ENCODE assay signal across 20 cellular contexts in genomic region chr5:147400076-147400809, GRCh38.
"Had no signal": no experiment of that assay in that cellular context is flagged by ENCODE, and none has a peak within 500 bp of the region (broad histone marks: within the 10 kb centered on the region; RNA-seq: fewer than 3 reads in every experiment).

No MANE protein-coding gene starts in this region.

- H3K36me3 ChIP-seq: breast epithelium had no signal

- H3K27me3 Mint-ChIP-seq: stimulated activated memory B cell treated with anti-CD40 and anti-IgM and Interleukin-4, amounts not matched to agents 10 μg/mL and 1 μg/mL and 100 μg/mL, for 72 hours; T-cell had no signal

- H3K27me3 ChIP-seq: breast epithelium, dorsolateral prefrontal cortex, esophagus squamous epithelium, foreskin keratinocyte, upper lobe of left lung had no signal

- ATAC-seq: activated CD8-positive, alpha-beta T cell treated with anti-CD3 and anti-CD28 coated beads, Interleukin-2, amount 10 ng/mL, durations not matched to agents 7 days and 5 days; foreskin keratinocyte; stimulated activated memory B cell treated with anti-CD40 and anti-IgM and Interleukin-4, amounts not matched to agents 10 μg/mL and 1 μg/mL and 100 μg/mL, for 72 hours; T-cell; WTC11 had no signal

- H3K27ac ChIP-seq: dorsolateral prefrontal cortex, foreskin keratinocyte, left ventricle myocardium inferior, SK-N-MC, upper lobe of left lung had no signal

- H3K4me1 ChIP-seq: breast epithelium had no signal

- H3K9me3 ChIP-seq: breast epithelium, esophagus squamous epithelium, left ventricle myocardium inferior, upper lobe of left lung had no signal

- H3K36me3 Mint-ChIP-seq: memory B cell; stimulated activated memory B cell treated with anti-CD40 and anti-IgM and Interleukin-4, amounts not matched to agents 10 μg/mL and 1 μg/mL and 100 μg/mL, for 72 hours; T-cell had no signal

- FAIRE-seq: endometrium had no signal

- H3K4me3 ChIP-seq: breast epithelium, dorsolateral prefrontal cortex, esophagus squamous epithelium, left ventricle myocardium inferior, SK-N-MC, upper lobe of left lung had no signal

- H3K9me3 Mint-ChIP-seq: activated T-helper 1 cell treated with anti-CD3 and anti-CD28 coated beads, Interleukin-12 subunit alpha, Interleukin-12 subunit beta, Interleukin-2, Interleukin-4 antibody, amounts not matched to agents 30 ng/mL and 10 ng/mL and 1 ng/mL, durations not matched to agents 14 hours and 24 hours and 36 hours; nephron; T-cell; WTC11 had no signal

- DNase-seq: activated CD4-positive, alpha-beta T cell treated with anti-CD3 and anti-CD28 coated beads for 48 hours; activated CD8-positive, alpha-beta memory T cell treated with anti-CD3 and anti-CD28 coated beads, Interleukin-2, amount 50 U/mL, for 48 hours; activated CD8-positive, alpha-beta T cell treated with anti-CD3 and anti-CD28 coated beads, Interleukin-2, amount 10 ng/mL, durations not matched to agents 7 days and 5 days; activated naive CD4-positive, alpha-beta T cell treated with Interleukin-2 at 50 U/mL for 16 hours; dorsolateral prefrontal cortex; esophagus squamous epithelium; foreskin keratinocyte; head of caudate nucleus; islet precursor cell; left ventricle myocardium inferior; T-cell; upper lobe of left lung had no signal

- H3K4me3 Mint-ChIP-seq: activated CD8-positive, alpha-beta T cell treated with anti-CD3 and anti-CD28 coated beads, Interleukin-2, amount 10 ng/mL, durations not matched to agents 7 days and 5 days; activated T-helper 1 cell treated with anti-CD3 and anti-CD28 coated beads, Interleukin-12 subunit alpha, Interleukin-12 subunit beta, Interleukin-2, Interleukin-4 antibody, amounts not matched to agents 30 ng/mL and 10 ng/mL and 1 ng/mL, durations not matched to agents 14 hours and 24 hours and 36 hours; memory B cell; nephron; stimulated activated memory B cell treated with anti-CD40 and anti-IgM and Interleukin-4, amounts not matched to agents 10 μg/mL and 1 μg/mL and 100 μg/mL, for 72 hours; T-cell; WTC11 had no signal

- H3K4me1 Mint-ChIP-seq: memory B cell; stimulated activated memory B cell treated with anti-CD40 and anti-IgM and Interleukin-4, amounts not matched to agents 10 μg/mL and 1 μg/mL and 100 μg/mL, for 72 hours; T-cell; WTC11 had no signal

- H3K27ac Mint-ChIP-seq: activated CD8-positive, alpha-beta T cell treated with anti-CD3 and anti-CD28 coated beads, Interleukin-2, amount 10 ng/mL, durations not matched to agents 7 days and 5 days; activated T-helper 1 cell treated with anti-CD3 and anti-CD28 coated beads, Interleukin-12 subunit alpha, Interleukin-12 subunit beta, Interleukin-2, Interleukin-4 antibody, amounts not matched to agents 30 ng/mL and 10 ng/mL and 1 ng/mL, durations not matched to agents 14 hours and 24 hours and 36 hours; memory B cell; nephron; stimulated activated memory B cell treated with anti-CD40 and anti-IgM and Interleukin-4, amounts not matched to agents 10 μg/mL and 1 μg/mL and 100 μg/mL, for 72 hours; T-cell; WTC11 had no signal
